In the genomic region with DNA sequence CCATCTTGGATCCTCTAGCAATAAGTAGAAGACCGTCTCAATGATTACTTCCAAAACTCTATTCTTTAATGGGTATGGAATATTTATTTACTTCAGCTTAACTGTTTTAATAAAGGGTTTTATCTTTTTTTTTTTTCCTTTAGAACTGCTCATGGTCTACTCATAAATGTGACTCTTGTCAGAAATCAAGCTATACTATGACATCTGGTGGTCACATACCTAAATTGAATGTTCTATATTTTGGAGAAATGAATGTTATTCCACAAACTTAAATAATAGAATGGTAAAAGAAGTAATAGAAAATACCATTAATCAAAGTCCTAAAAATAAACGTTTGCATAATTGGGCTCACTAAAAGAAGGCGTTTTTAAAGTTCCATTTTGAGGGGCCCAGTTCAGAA, we compare ENCODE assay signal across 17 cellular contexts.
DNase-seq lines count a peak whose midpoint lies in the region; ATAC-seq, FAIRE-seq and TF ChIP-seq lines count a peak whose summit lies in the region.
"Had no signal": no experiment of that assay in that cellular context is flagged by ENCODE, and none has a peak within 500 bp of the region (broad histone marks: within the 10 kb centered on the region; RNA-seq: fewer than 3 reads in every experiment).

No MANE protein-coding gene starts in this region.

- no peak overlapping the region for H3K9ac ChIP-seq in smooth muscle cell (ENCODE audit: low read depth)

- TF ChIP-seq POLR2A in ovary (IDR thresholded peaks at IDR 0.05) (no peak), H54 (IDR thresholded peaks at IDR 0.05; ENCODE audit: low read depth, low read length) (no peak)

- H3K4me3 ChIP-seq in heart right ventricle (no peak overlapping the region), OCI-LY7 (ENCODE audit: low read depth, low read length, poor library complexity, severe bottlenecking) (no peak overlapping the region), fibroblast of pulmonary artery (replicated peaks; ENCODE audit: low read depth, low read length) (no peak overlapping the region), smooth muscle cell (no peak overlapping the region), ovary (no peak overlapping the region)
- H3K4me3 ChIP-seq: dorsolateral prefrontal cortex had no signal

- no TSS peak for BruUV-seq in OCI-LY7 (replicated peaks; lab: Mats Ljungman, UMichigan)

- no peaks in the 10 kb centered on the region for H4K20me1 ChIP-seq in OCI-LY7 (ENCODE audit: insufficient read depth, low read length)
- no peaks in the 10 kb centered on the region for H4K20me1 ChIP-seq in smooth muscle cell (ENCODE audit: low read depth)

- H2AFZ ChIP-seq in OCI-LY7 (ENCODE audit: low read length), result no peak overlapping the region
- H2AFZ ChIP-seq in smooth muscle cell (ENCODE audit: low read depth), result no peak overlapping the region

- CTCF ChIA-PET in OCI-LY7 (lab: Charles Lee; ENCODE audit: unreplicated experiment), result interaction anchor here (0.6 kb wide), 1 partner anchor 338 kb away, joined by 3 read pairs; no protein-coding TSS in a partner anchor

- intact Hi-C loops in heart right ventricle (cut with DNase I), result loop anchor here in 4 of 10 donors (5.0 to 10.0 kb wide), 4 partner anchors 367 to 739 kb away; partner anchors contain the start of gene C7 (in 1 of the 4)
- intact Hi-C loops in cardiac septum (cut with DNase I), result loop anchor here (5.0 kb wide), 2 partner anchors 369 to 739 kb away; no protein-coding TSS in a partner anchor
- intact Hi-C loops in OCI-LY7 (cut with micrococcal nuclease; ENCODE audit: unreplicated experiment), result no loop called here
- intact Hi-C loops in ovary (cut with DNase I), result no loop called here

- no peaks in the 10 kb centered on the region for H3K9me2 ChIP-seq in OCI-LY7 (ENCODE audit: insufficient read depth, low read length)

- H3F3A ChIP-seq in smooth muscle cell (ENCODE audit: low read depth), result no peaks in the 10 kb centered on the region

- no peak for TF ChIP-seq EP300 in ovary (IDR thresholded peaks at IDR 0.05)

- H3K79me2 ChIP-seq in OCI-LY7 (ENCODE audit: insufficient read depth, low read depth, low read length) (no peaks in the 10 kb centered on the region), smooth muscle cell (ENCODE audit: low read depth) (no peaks in the 10 kb centered on the region)

- no peak overlapping the region for H3K4me2 ChIP-seq in OCI-LY7 (ENCODE audit: low read length)
- no peak overlapping the region for H3K4me2 ChIP-seq in smooth muscle cell

- ATAC-seq in heart right ventricle, result no peak
- ATAC-seq: activated CD4-positive, CD25-positive, alpha-beta regulatory T cell treated with anti-CD3 and anti-CD28 coated beads, Interleukin-2, amount 50 U/mL, for 24 hours; stimulated activated naive CD8-positive, alpha-beta T cell treated with anti-CD3 and anti-CD28 coated beads, Interleukin-15, Interleukin-2, amounts not matched to agents 100 U/mL and 50 U/mL, for 24 hours had no signal

- H3K4me1 ChIP-seq in heart right ventricle (no peaks in the 10 kb centered on the region), OCI-LY7 (ENCODE audit: insufficient read depth, low read length, poor library complexity, severe bottlenecking) (no peaks in the 10 kb centered on the region), smooth muscle cell (ENCODE audit: low read depth) (no peaks in the 10 kb centered on the region), ovary (ENCODE audit: insufficient read depth) (no peaks in the 10 kb centered on the region)

- WGBS in heart right ventricle, 2 donors, result 57 to 58% methylated on average over 3 of the region's 3 CpGs
- 57% methylated on average over 3 of the region's 3 CpGs for WGBS in smooth muscle cell (ENCODE audit: low lambda C conversion rate)
- WGBS in ovary, 3 donors, result 73 to 76% (median 75%) methylated on average over 3 of the region's 3 CpGs

- no peak for FAIRE-seq in H54 (lab: Jason Lieb, UNC)

- POLR2A ChIA-PET in OCI-LY7 (lab: Charles Lee), result no interaction called here

- DNase-seq in heart right ventricle (no peak), cardiac septum (ENCODE audit: low spot score) (no peak), OCI-LY7 (ENCODE audit: low spot score) (no peak), fibroblast of pulmonary artery (ENCODE audit: low read depth) (peak; percentile 63), smooth muscle cell (lab: John Stamatoyannopoulos, UW; ENCODE audit: unreplicated experiment) (no peak), ovary (no peak), H54 (ENCODE audit: insufficient read length, low spot score) (no peak)
- DNase-seq in stimulated activated CD4-positive, alpha-beta T cell treated with anti-CD3 and anti-CD28 coated beads, Interleukin-4, amount 100 ng/mL, for 24 hours, result no peak
- DNase-seq: amniotic stem cell; dorsolateral prefrontal cortex; head of caudate nucleus; midbrain; NCI-H1436; NCI-H526; stimulated activated CD4-positive, alpha-beta T cell treated with anti-CD3 and anti-CD28 coated beads, Interleukin-4, amount 100 ng/mL, for 1 hour; stimulated activated naive CD8-positive, alpha-beta T cell treated with anti-CD3 and anti-CD28 coated beads, Interleukin-15, Interleukin-2, amounts not matched to agents 100 U/mL and 50 U/mL, for 24 hours had no signal

- no peaks in the 10 kb centered on the region for H3K9me3 ChIP-seq in heart right ventricle
- H3K9me3 ChIP-seq in OCI-LY7 (ENCODE audit: low read length), result no peaks in the 10 kb centered on the region
- H3K9me3 ChIP-seq in smooth muscle cell (replicated peaks; ENCODE audit: low read depth), result no peaks in the 10 kb centered on the region
- no peaks in the 10 kb centered on the region for H3K9me3 ChIP-seq in ovary

- TF ChIP-seq CTCF in heart right ventricle (IDR thresholded peaks at IDR 0.05), result peak in 6 of 9 donors; percentile 19 to 43 (median 36)
- TF ChIP-seq CTCF in OCI-LY7 (conservative IDR thresholded peaks at IDR 0.05; ENCODE audit: low read length), result peak; percentile 54
- peak; percentile 23 for TF ChIP-seq CTCF in fibroblast of pulmonary artery (IDR thresholded peaks at IDR 0.05; ENCODE audit: low read length, missing control alignments)
- TF ChIP-seq CTCF in smooth muscle cell (IDR thresholded peaks at IDR 0.05; ENCODE audit: borderline replicate concordance, insufficient read depth, poor library complexity, severe bottlenecking), result peak; percentile 24
- TF ChIP-seq CTCF in ovary (IDR thresholded peaks at IDR 0.05), result no peak

- H3K27ac ChIP-seq in heart right ventricle, result no peak overlapping the region
- H3K27ac ChIP-seq in OCI-LY7 (ENCODE audit: low read depth, low read length, poor library complexity, severe bottlenecking), result no peak overlapping the region
- no peak overlapping the region for H3K27ac ChIP-seq in smooth muscle cell (ENCODE audit: low read depth)
- no peak overlapping the region for H3K27ac ChIP-seq in ovary
- H3K27ac ChIP-seq: dorsolateral prefrontal cortex had no signal

- H3K36me3 ChIP-seq in heart right ventricle, result no peaks in the 10 kb centered on the region
- no peaks in the 10 kb centered on the region for H3K36me3 ChIP-seq in OCI-LY7 (ENCODE audit: insufficient read depth, low read length)
- H3K36me3 ChIP-seq in smooth muscle cell (ENCODE audit: low read depth), result no peaks in the 10 kb centered on the region
- H3K36me3 ChIP-seq in ovary, result no peaks in the 10 kb centered on the region

- no peaks in the 10 kb centered on the region for H3K27me3 ChIP-seq in heart right ventricle
- H3K27me3 ChIP-seq in smooth muscle cell (ENCODE audit: low read depth), result no peaks in the 10 kb centered on the region
- no peaks in the 10 kb centered on the region for H3K27me3 ChIP-seq in ovary
- H3K27me3 ChIP-seq: dorsolateral prefrontal cortex had no signal

Comparison
In these comparisons a context has a peak if more than half of its experiments do, and no peak if none do; other contexts are left out.
1. CTCF ChIP-seq: peak in heart right ventricle (6 of 9), OCI-LY7 (single experiment), fibroblast of pulmonary artery (single experiment) and smooth muscle cell (single experiment); none in ovary (0 of 3).